16 cellular contexts compared by ENCODE assay signal in the genomic region with DNA sequence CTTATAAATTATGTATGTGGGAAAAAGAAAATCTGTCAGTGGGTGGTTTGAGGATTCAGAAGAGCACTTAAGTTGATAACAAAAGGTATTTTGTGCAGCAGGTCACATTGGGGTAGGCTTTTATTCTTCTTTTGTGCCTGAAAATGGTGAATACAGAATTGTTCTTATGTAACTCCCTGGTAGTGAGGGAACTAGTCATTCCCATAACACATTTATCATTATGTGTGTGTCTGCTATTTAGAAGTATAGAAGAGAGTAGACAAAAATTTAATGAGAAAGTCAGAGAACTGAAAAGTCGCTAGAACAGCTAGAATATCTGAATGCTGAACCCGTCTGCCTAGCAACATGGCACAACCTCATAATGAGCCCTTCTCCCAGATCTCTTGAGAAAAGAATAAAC.
DNase-seq lines count a peak whose midpoint lies in the region; ATAC-seq and TF ChIP-seq lines count a peak whose summit lies in the region.
"Had no signal": no experiment of that assay in that cellular context is flagged by ENCODE, and none has a peak within 500 bp of the region (broad histone marks: within the 10 kb centered on the region; RNA-seq: fewer than 3 reads in every experiment).

No MANE protein-coding gene starts in this region.

- no peak overlapping the region for H3K4me3 Mint-ChIP-seq in activated CD4-positive, alpha-beta T cell treated with anti-CD3 and anti-CD28 coated beads, Interleukin-2, amount 10 ng/mL, durations not matched to agents 24 days and 14 days
- peak overlapping the region; percentile 70 for H3K4me3 Mint-ChIP-seq in neural crest cell

- intact Hi-C loops in activated CD4-positive, alpha-beta T cell treated with anti-CD3 and anti-CD28 coated beads, Interleukin-2, amount 10 ng/mL, durations not matched to agents 24 days and 14 days (cut with micrococcal nuclease): no loop called here

- no peak for ATAC-seq in GM19452 (IDR thresholded peaks at IDR 0.05; ENCODE audit: unreplicated experiment)
- ATAC-seq: Panc1 had no signal

- H3K27me3 Mint-ChIP-seq in activated CD4-positive, alpha-beta T cell treated with anti-CD3 and anti-CD28 coated beads, Interleukin-2, amount 10 ng/mL, durations not matched to agents 24 days and 14 days: peaks cover 9% of the 10 kb centered on the region
- H3K27me3 Mint-ChIP-seq in neural crest cell (ENCODE audit: low read depth): peaks cover 2% of the 10 kb centered on the region

- H3K4me1 Mint-ChIP-seq in activated CD4-positive, alpha-beta T cell treated with anti-CD3 and anti-CD28 coated beads, Interleukin-2, amount 10 ng/mL, durations not matched to agents 24 days and 14 days: no peaks in the 10 kb centered on the region
- peaks cover 57% of the 10 kb centered on the region for H3K4me1 Mint-ChIP-seq in neural crest cell

- DNase-seq in activated CD4-positive, alpha-beta T cell treated with anti-CD3 and anti-CD28 coated beads, Interleukin-2, amount 10 ng/mL, durations not matched to agents 24 days and 14 days: peak; percentile 2
- no peak for DNase-seq in activated CD4-positive, alpha-beta T cell treated with anti-CD3 and anti-CD28 coated beads, Interleukin-2, amount 50 U/mL, for 48 hours
- DNase-seq in foreskin melanocyte (peak; percentile 75), neural crest cell (ENCODE audit: low read depth, low spot score) (no peak), anterior cingulate cortex (lab: John Stamatoyannopoulos, UW) (no peak), amniotic stem cell (lab: John Stamatoyannopoulos, UW) (no peak)
- DNase-seq: BE2C; DMS79; Kasumi-1; NCI-H1436 treated with DMSO at 0.1 percent for 48 hours; NCI-H1930; NCI-H446 treated with DMSO at 0.1 percent for 48 hours; NCI-H526 treated with DMSO at 0.1 percent for 48 hours; NK-92 treated with Interleukin-12 subunit alpha and Interleukin-12 subunit beta, amount 100 ng/mL, for 24 hours had no signal

- H3K27ac Mint-ChIP-seq in activated CD4-positive, alpha-beta T cell treated with anti-CD3 and anti-CD28 coated beads, Interleukin-2, amount 10 ng/mL, durations not matched to agents 24 days and 14 days: no peak overlapping the region
- peak overlapping the region; percentile 86 for H3K27ac Mint-ChIP-seq in neural crest cell (ENCODE audit: unreplicated experiment)

- H3K36me3 Mint-ChIP-seq in activated CD4-positive, alpha-beta T cell treated with anti-CD3 and anti-CD28 coated beads, Interleukin-2, amount 10 ng/mL, durations not matched to agents 24 days and 14 days (ENCODE audit: low read depth): no peaks in the 10 kb centered on the region
- peaks cover 5% of the 10 kb centered on the region for H3K36me3 Mint-ChIP-seq in neural crest cell (ENCODE audit: low read depth)

- TF ChIP-seq CTCF in neural crest cell (conservative IDR thresholded peaks at IDR 0.05): no peak

- no peaks in the 10 kb centered on the region for H3K9me3 Mint-ChIP-seq in activated CD4-positive, alpha-beta T cell treated with anti-CD3 and anti-CD28 coated beads, Interleukin-2, amount 10 ng/mL, durations not matched to agents 24 days and 14 days
- no peaks in the 10 kb centered on the region for H3K9me3 Mint-ChIP-seq in neural crest cell

Comparison
In these comparisons a context has a peak if more than half of its experiments do, and no peak if none do; other contexts are left out.
1. DNase-seq: peak in activated CD4-positive, alpha-beta T cell treated with anti-CD3 and anti-CD28 coated beads, Interleukin-2, amount 10 ng/mL, durations not matched to agents 24 days and 14 days (single experiment) and foreskin melanocyte (single experiment); none in activated CD4-positive, alpha-beta T cell treated with anti-CD3 and anti-CD28 coated beads, Interleukin-2, amount 50 U/mL, for 48 hours (0 of 2), neural crest cell (single experiment), anterior cingulate cortex (0 of 58) and amniotic stem cell (single experiment).